Comparison of ENCODE assay signal across 13 cellular contexts in the genomic region with DNA sequence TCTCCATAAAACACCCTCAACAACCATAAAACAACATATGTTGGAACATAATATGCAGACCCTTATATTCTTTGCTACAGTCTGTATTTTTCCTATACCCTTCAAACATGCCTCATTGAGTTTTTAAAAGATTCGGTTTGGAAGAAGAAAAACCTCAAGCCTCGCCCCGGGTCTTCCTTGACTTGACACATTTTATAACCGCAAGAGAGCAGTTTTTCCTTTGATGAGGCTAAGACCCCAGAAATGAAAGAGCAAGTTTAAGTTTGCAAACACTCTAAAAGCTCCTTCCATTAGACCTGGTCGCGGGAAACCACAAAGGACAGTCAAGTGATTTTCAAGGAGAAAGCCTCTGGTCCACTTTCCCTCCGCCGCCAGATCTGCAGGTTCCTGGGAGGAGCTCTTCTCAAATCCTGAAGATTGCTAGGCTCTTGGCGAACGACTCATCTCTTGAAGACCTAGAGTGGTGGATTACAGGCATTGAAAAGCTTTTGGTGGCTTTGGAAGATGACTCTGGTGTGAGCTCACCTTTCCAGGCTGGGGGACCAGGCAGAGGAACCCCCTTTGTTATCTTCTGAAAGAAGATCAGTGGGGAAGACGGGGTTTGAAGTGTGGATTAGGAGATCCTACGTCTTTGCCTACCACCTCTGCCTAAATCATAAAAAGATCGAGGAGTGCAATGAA. TPM values are rescaled to one million over a fixed set of nuclear protein-coding genes. Genes with fewer than 3 reads are reported as not detected.
DNase-seq lines count a peak whose midpoint lies in the region; TF ChIP-seq lines count a peak whose summit lies in the region.
"Had no signal": no experiment of that assay in that cellular context is flagged by ENCODE, and none has a peak within 500 bp of the region (broad histone marks: within the 10 kb centered on the region; RNA-seq: fewer than 3 reads in every experiment).

A gene with protein sequence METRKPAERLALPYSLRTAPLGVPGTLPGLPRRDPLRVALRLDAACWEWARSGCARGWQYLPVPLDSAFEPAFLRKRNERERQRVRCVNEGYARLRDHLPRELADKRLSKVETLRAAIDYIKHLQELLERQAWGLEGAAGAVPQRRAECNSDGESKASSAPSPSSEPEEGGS (plus strand): TSS at position 356 of the 681 bp plus-strand sequence. CDS start 515 bp downstream, outside the sequence.

- H3K27me3 Mint-ChIP-seq in CD4-positive, alpha-beta memory T cell, result peaks cover 46 to 57% of the 10 kb centered on the region in 2 donors

- no peak for DNase-seq in CD4-positive, alpha-beta memory T cell
- DNase-seq in dorsolateral prefrontal cortex, result no peak
- DNase-seq in NCI-H526 treated with DMSO at 0.1 percent for 48 hours (lab: John Stamatoyannopoulos, UW), result no peak
- DNase-seq in A172 (ENCODE audit: low spot score), result no peak
- DNase-seq in SK-N-DZ (ENCODE audit: low spot score), result no peak
- DNase-seq in activated CD4-positive, alpha-beta T cell treated with anti-CD3 and anti-CD28 coated beads for 1 hour, result no peak
- DNase-seq: NK-92 treated with Interleukin-12 subunit alpha and Interleukin-12 subunit beta, amount 100 ng/mL, for 24 hours; stimulated activated CD4-positive, alpha-beta T cell treated with anti-CD3 and anti-CD28 coated beads, Interleukin-1b, Interleukin-23, amount 100 ng/mL, for 48 hours had no signal

- H3K9ac ChIP-seq in HUES6 (ENCODE audit: low read length), result no peak within 1 kb of the TSS

- no peaks in the 10 kb centered on the region for H3K36me3 ChIP-seq in CD4-positive, alpha-beta memory T cell (ENCODE audit: insufficient read depth, low read length)
- H3K36me3 ChIP-seq in HUES6 (ENCODE audit: control insufficient read depth, insufficient read depth, low read length) (no peaks in the 10 kb centered on the region), neuron (ENCODE audit: insufficient read depth, low read length) (no peaks in the 10 kb centered on the region)

- no peak within 1 kb of the TSS for H3K4me3 ChIP-seq in CD4-positive, alpha-beta memory T cell (ENCODE audit: low read length in 2 of 2)
- peak within 1 kb of the TSS; percentile 64 for H3K4me3 ChIP-seq in HUES6 (ENCODE audit: low read depth, low read length)
- H3K4me3 ChIP-seq in dorsolateral prefrontal cortex, result peak within 1 kb of the TSS in 56 of 59 donors; percentile 4 to 58 (median 36)
- peak within 1 kb of the TSS; percentile 28 for H3K4me3 ChIP-seq in neuron (ENCODE audit: low read length)

- peaks cover 10 to 25% (median 13%) of the 10 kb centered on the region in 4 donors for H3K4me1 Mint-ChIP-seq in CD4-positive, alpha-beta memory T cell

- H3K9me3 Mint-ChIP-seq in CD4-positive, alpha-beta memory T cell, result no peaks in the 10 kb centered on the region

- peak within 1 kb of the TSS; percentile 6 to 79 (median 57) for H3K4me3 Mint-ChIP-seq in CD4-positive, alpha-beta memory T cell

- H3K9me3 ChIP-seq in CD4-positive, alpha-beta memory T cell (ENCODE audit: control insufficient read depth in 1 of 2, low read length in 2 of 2), result no peaks in the 10 kb centered on the region
- no peaks in the 10 kb centered on the region for H3K9me3 ChIP-seq in HUES6 (ENCODE audit: control insufficient read depth, insufficient read depth, low read depth, low read length)
- peaks cover 2% of the 10 kb centered on the region for H3K9me3 ChIP-seq in neuron (ENCODE audit: low read length)

- peaks cover 17% of the 10 kb centered on the region for H3K4me1 ChIP-seq in CD4-positive, alpha-beta memory T cell (ENCODE audit: insufficient read depth, low read length)
- peaks cover 5% of the 10 kb centered on the region; the same call in 1 of the 2 replicates for H3K4me1 ChIP-seq in HUES6 (ENCODE audit: control insufficient read depth, insufficient read depth, low read length)
- H3K4me1 ChIP-seq in neuron (ENCODE audit: insufficient read depth, low read length), result no peaks in the 10 kb centered on the region

- intact Hi-C loops in CD4-positive, alpha-beta memory T cell (cut with micrococcal nuclease), result no loop called here
- intact Hi-C loops in dorsolateral prefrontal cortex (cut with DNase I), result no loop called here

- peaks cover 18% of the 10 kb centered on the region for H3K27me3 ChIP-seq in CD4-positive, alpha-beta memory T cell (ENCODE audit: insufficient read depth, low read length)
- H3K27me3 ChIP-seq in HUES6 (ENCODE audit: control insufficient read depth, insufficient read depth, low read length) (peaks cover 88% of the 10 kb centered on the region), dorsolateral prefrontal cortex (peaks cover 0 to 67% (median 40%) of the 10 kb centered on the region in 45 donors), neuron (ENCODE audit: insufficient read depth, low read length) (peaks cover 64% of the 10 kb centered on the region)

- CTCF ChIA-PET in CD4-positive, alpha-beta memory T cell (lab: Charles Lee; ENCODE audit: partially characterized antibody), result no interaction called here

- TF ChIP-seq CTCF in dorsolateral prefrontal cortex (IDR thresholded peaks at IDR 0.05 in 54 of 56, conservative IDR thresholded peaks at IDR 0.05 in 2 of 56; ENCODE audit: low read depth in 1 of 56, partially characterized antibody in 56 of 56), result no peak

- no peak within 1 kb of the TSS for H3K27ac ChIP-seq in CD4-positive, alpha-beta memory T cell (ENCODE audit: low read depth, low read length)
- H3K27ac ChIP-seq in HUES6 (ENCODE audit: low read depth, low read length) (no peak within 1 kb of the TSS), dorsolateral prefrontal cortex (no peak within 1 kb of the TSS)
- H3K27ac ChIP-seq: epithelial cell of prostate had no signal

- no peak within 1 kb of the TSS for H3K27ac Mint-ChIP-seq in CD4-positive, alpha-beta memory T cell

- H2AFZ ChIP-seq in neuron (ENCODE audit: low read depth, low read length), result peak within 1 kb of the TSS; percentile 41

- no peaks in the 10 kb centered on the region for H3K36me3 Mint-ChIP-seq in CD4-positive, alpha-beta memory T cell

- POLR2A ChIA-PET in CD4-positive, alpha-beta memory T cell (lab: Charles Lee; ENCODE audit: partially characterized antibody), result no interaction called here

RNA-seq across cellular contexts. Expression of the gene that starts here (rescaled TPM):
- total RNA-seq in CD4-positive, alpha-beta memory T cell, result not detected
- not detected for polyA plus RNA-seq in CD4-positive, alpha-beta memory T cell
- total RNA-seq in dorsolateral prefrontal cortex, result under 1 TPM in 4 of 120 experiments, not detected in 116; 0.20 to 0.49 (median 0.23) TPM
- total RNA-seq in A172 (2014; rRNA removed; shearing (Covaris generic)), result not detected in 2 replicates
- polyA plus RNA-seq in SK-N-DZ (2014; cell fraction: cytosol; rRNA removed), result not detected in 2 replicates
- not detected in 2 replicates for polyA plus RNA-seq in SK-N-DZ (2014; cell fraction: nucleus; rRNA removed)
- total RNA-seq: kidney, omental fat pad had no signal

Comparison
In these comparisons a context has a peak if more than half of its experiments do, and no peak if none do; other contexts are left out.
1. H3K4me3 ChIP-seq: peak in HUES6 (single experiment), dorsolateral prefrontal cortex (56 of 59) and neuron (single experiment); none in CD4-positive, alpha-beta memory T cell (0 of 2).